ENCODE assay signal across 21 cellular contexts in genomic region chr5:167786871-167787568, GRCh38.
"Had no signal": no experiment of that assay in that cellular context is flagged by ENCODE, and none has a peak within 500 bp of the region (broad histone marks: within the 10 kb centered on the region; RNA-seq: fewer than 3 reads in every experiment).

No MANE protein-coding gene starts in this region.

- H3K4me1 Mint-ChIP-seq: activated B cell treated with CpG ODN at 0.5 μM for 24 hours; activated naive CD8-positive, alpha-beta T cell treated with anti-CD3 and anti-CD28 coated beads, Interleukin-2, amount 50 U/mL, for 24 hours; central memory CD8-positive, alpha-beta T cell; natural killer cell had no signal

- H3K9me3 Mint-ChIP-seq: activated naive CD8-positive, alpha-beta T cell treated with anti-CD3 and anti-CD28 coated beads, Interleukin-2, amount 50 U/mL, for 24 hours; activated T-helper 1 cell treated with anti-CD3 and anti-CD28 coated beads, Interleukin-12 subunit alpha, Interleukin-12 subunit beta, Interleukin-2, Interleukin-4 antibody, amounts not matched to agents 30 ng/mL and 10 ng/mL and 1 ng/mL, durations not matched to agents 14 hours and 24 hours and 36 hours; central memory CD8-positive, alpha-beta T cell; dendritic cell treated with granulocyte-macrophage colony-stimulating factor and Interleukin-4, amounts not matched to agents 40 ng/mL and 50 ng/mL, for 4 days; natural killer cell; T-helper 2 cell treated with Interferon-gamma antibody and Interleukin-4, amounts not matched to agents 5 μg/mL and 100 μg/mL, for 36 hours had no signal

- H3K4me3 Mint-ChIP-seq: activated B cell treated with CpG ODN at 0.5 μM for 24 hours; activated naive CD8-positive, alpha-beta T cell treated with anti-CD3 and anti-CD28 coated beads, Interleukin-2, amount 50 U/mL, for 24 hours; activated T-helper 1 cell treated with anti-CD3 and anti-CD28 coated beads, Interleukin-12 subunit alpha, Interleukin-12 subunit beta, Interleukin-2, Interleukin-4 antibody, amounts not matched to agents 30 ng/mL and 10 ng/mL and 1 ng/mL, durations not matched to agents 14 hours and 24 hours and 36 hours; central memory CD8-positive, alpha-beta T cell; dendritic cell treated with granulocyte-macrophage colony-stimulating factor and Interleukin-4, amounts not matched to agents 40 ng/mL and 50 ng/mL, for 4 days; natural killer cell; neural progenitor cell; T-helper 2 cell treated with Interferon-gamma antibody and Interleukin-4, amounts not matched to agents 5 μg/mL and 100 μg/mL, for 36 hours had no signal

- H3K36me3 Mint-ChIP-seq: natural killer cell had no signal

- DNase-seq: activated B cell treated with CpG ODN at 0.5 μM for 24 hours; activated CD4-positive, alpha-beta T cell treated with anti-CD3 and anti-CD28 coated beads, Interleukin-2, amount 50 U/mL, for 4 hours; activated CD8-positive, alpha-beta memory T cell treated with anti-CD3 and anti-CD28 coated beads for 24 hours; activated gamma-delta T cell; activated naive CD4-positive, alpha-beta T cell treated with anti-CD3 and anti-CD28 coated beads, Interleukin-2, amount 50 U/mL, for 16 hours; activated naive CD8-positive, alpha-beta T cell treated with anti-CD3 and anti-CD28 coated beads, Interleukin-2, amount 50 U/mL, for 24 hours; activated T-cell treated with anti-CD3 and anti-CD28 coated beads, Interleukin-2, amount 50 U/mL, for 1 hour; left lung; lower lobe of right lung; mesendoderm; natural killer cell; occipital lobe; spleen; stimulated activated naive CD4-positive, alpha-beta T cell; tibial artery; upper lobe of right lung had no signal

- H3K27ac Mint-ChIP-seq: activated B cell treated with CpG ODN at 0.5 μM for 24 hours; activated naive CD8-positive, alpha-beta T cell treated with anti-CD3 and anti-CD28 coated beads, Interleukin-2, amount 50 U/mL, for 24 hours; activated T-helper 1 cell treated with anti-CD3 and anti-CD28 coated beads, Interleukin-12 subunit alpha, Interleukin-12 subunit beta, Interleukin-2, Interleukin-4 antibody, amounts not matched to agents 30 ng/mL and 10 ng/mL and 1 ng/mL, durations not matched to agents 14 hours and 24 hours and 36 hours; dendritic cell treated with granulocyte-macrophage colony-stimulating factor and Interleukin-4, amounts not matched to agents 40 ng/mL and 50 ng/mL, for 4 days; natural killer cell; neural progenitor cell; T-helper 2 cell treated with Interferon-gamma antibody and Interleukin-4, amounts not matched to agents 5 μg/mL and 100 μg/mL, for 36 hours had no signal

- ATAC-seq: activated naive CD8-positive, alpha-beta T cell treated with anti-CD3 and anti-CD28 coated beads, Interleukin-2, amount 50 U/mL, for 24 hours; left lung; lower lobe of right lung; natural killer cell; upper lobe of right lung had no signal

- H3K27me3 Mint-ChIP-seq: activated B cell treated with CpG ODN at 0.5 μM for 24 hours; activated naive CD8-positive, alpha-beta T cell treated with anti-CD3 and anti-CD28 coated beads, Interleukin-2, amount 50 U/mL, for 24 hours; central memory CD8-positive, alpha-beta T cell had no signal
